In the genomic region with DNA sequence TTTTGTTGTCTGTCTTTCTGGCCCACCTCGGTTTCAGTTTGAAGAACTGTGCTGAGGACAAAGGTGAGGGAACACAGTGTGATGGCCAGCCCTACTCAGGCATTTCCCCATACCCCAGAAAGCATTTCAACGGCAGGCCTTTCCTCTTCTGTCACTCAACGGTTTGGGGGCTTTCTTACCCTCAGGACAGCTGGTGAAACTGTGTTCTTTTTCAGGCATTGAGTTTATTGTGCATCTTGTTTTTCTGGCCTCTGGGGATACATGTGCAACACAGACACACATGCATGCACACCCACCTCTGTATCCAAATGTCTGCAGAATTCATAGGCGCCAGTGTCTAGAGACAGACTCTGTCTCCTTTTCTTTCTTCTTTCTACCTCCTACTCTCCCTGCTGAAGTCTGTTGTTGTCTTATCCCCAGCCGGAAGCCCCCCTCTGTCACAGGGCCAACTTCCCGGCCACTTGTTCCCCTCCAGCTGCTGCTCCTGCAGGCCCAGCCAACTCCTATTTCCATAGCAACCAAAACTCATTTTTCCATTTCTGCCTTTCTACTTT, we compare ENCODE assay signal across 9 cellular contexts. TPM values are rescaled to one million over a fixed set of nuclear protein-coding genes. Genes with fewer than 3 reads are reported as not detected.
DNase-seq lines count a peak whose midpoint lies in the region; ATAC-seq, FAIRE-seq and TF ChIP-seq lines count a peak whose summit lies in the region.
"Had no signal": no experiment of that assay in that cellular context is flagged by ENCODE, and none has a peak within 500 bp of the region (broad histone marks: within the 10 kb centered on the region; RNA-seq: fewer than 3 reads in every experiment).

No MANE protein-coding gene starts in this region.

- peak overlapping the region; percentile 25 for H3K27ac ChIP-seq in SU-DHL-6 (ENCODE audit: low read depth, low read length)

- H3K9me3 ChIP-seq in SU-DHL-6 (ENCODE audit: insufficient read depth, low read length): no peaks in the 10 kb centered on the region; the same call in 1 of the 2 replicates

- peak overlapping the region; percentile 37 for H3K27ac Mint-ChIP-seq in memory B cell
- H3K27ac Mint-ChIP-seq: activated naive CD8-positive, alpha-beta T cell had no signal

- H3K9me3 Mint-ChIP-seq in memory B cell: no peaks in the 10 kb centered on the region

- H3K4me1 Mint-ChIP-seq in memory B cell: peaks cover 47% of the 10 kb centered on the region

- TF ChIP-seq CTCF in SU-DHL-6 (IDR thresholded peaks at IDR 0.05; ENCODE audit: insufficient read depth, low read length, poor library complexity, severe bottlenecking): no peak

- H3K4me2 ChIP-seq in SU-DHL-6 (ENCODE audit: low read depth, low read length, poor library complexity, severe bottlenecking): no peak overlapping the region

- no peaks in the 10 kb centered on the region for H3K27me3 ChIP-seq in SU-DHL-6 (ENCODE audit: low read length)

- peaks cover 3% of the 10 kb centered on the region; the same call in 1 of the 2 replicates for H3K36me3 ChIP-seq in SU-DHL-6 (ENCODE audit: low read length)

- no peaks in the 10 kb centered on the region for H3K9me2 ChIP-seq in SU-DHL-6 (replicated peaks; ENCODE audit: insufficient read depth, low read length)

- peak; percentile 43 for ATAC-seq in HG02938 (IDR thresholded peaks at IDR 0.05; ENCODE audit: unreplicated experiment)
- peak; percentile 27 for ATAC-seq in memory B cell (ENCODE audit: low read depth)

- H4K20me1 ChIP-seq in SU-DHL-6 (ENCODE audit: low read depth, low read length): no peaks in the 10 kb centered on the region

- H3K9ac ChIP-seq in SU-DHL-6 (ENCODE audit: low read length): no peak overlapping the region

- DNase-seq in GM18507 (ENCODE audit: extremely low spot score, insufficient read length, low read depth) (no peak), memory B cell (ENCODE audit: low spot score in 2 of 2) (no peak), GOT3 (lab: John Stamatoyannopoulos, UW) (no peak), D341Med (ENCODE audit: low spot score) (no peak), mucosa of gallbladder (ENCODE audit: low spot score) (no peak), epidermal melanocyte (ENCODE audit: insufficient read length, low spot score) (no peak)

- H3K36me3 Mint-ChIP-seq in memory B cell: peaks cover 17% of the 10 kb centered on the region

- H3K4me3 Mint-ChIP-seq in memory B cell: peak overlapping the region; percentile 31
- H3K4me3 Mint-ChIP-seq: activated naive CD8-positive, alpha-beta T cell had no signal

- H3K4me3 ChIP-seq in SU-DHL-6 (ENCODE audit: insufficient read depth, low read length, poor library complexity, severe bottlenecking): no peak overlapping the region

- peaks cover 3% of the 10 kb centered on the region; the same call in 1 of the 2 replicates for H3F3A ChIP-seq in SU-DHL-6 (ENCODE audit: insufficient read depth)

- peaks cover 71% of the 10 kb centered on the region for H3K79me2 ChIP-seq in SU-DHL-6 (ENCODE audit: insufficient read depth, low read length)

- no peaks in the 10 kb centered on the region for H3K27me3 Mint-ChIP-seq in memory B cell
- H3K27me3 Mint-ChIP-seq: activated naive CD8-positive, alpha-beta T cell had no signal

- FAIRE-seq in GM18507 (lab: Jason Lieb, UNC): peak; percentile 81

- H2AFZ ChIP-seq in SU-DHL-6 (ENCODE audit: low read depth, low read length, severe bottlenecking): no peak overlapping the region

RNA-seq across cellular contexts. Expression of a gene that starts 17.0 kb away (rescaled TPM):
- 71.4 TPM for total RNA-seq in mucosa of gallbladder

RNA-seq across cellular contexts. Expression of a gene that starts 19.1 kb away (rescaled TPM):
- 4.8 TPM for total RNA-seq in mucosa of gallbladder
